In the genomic region with DNA sequence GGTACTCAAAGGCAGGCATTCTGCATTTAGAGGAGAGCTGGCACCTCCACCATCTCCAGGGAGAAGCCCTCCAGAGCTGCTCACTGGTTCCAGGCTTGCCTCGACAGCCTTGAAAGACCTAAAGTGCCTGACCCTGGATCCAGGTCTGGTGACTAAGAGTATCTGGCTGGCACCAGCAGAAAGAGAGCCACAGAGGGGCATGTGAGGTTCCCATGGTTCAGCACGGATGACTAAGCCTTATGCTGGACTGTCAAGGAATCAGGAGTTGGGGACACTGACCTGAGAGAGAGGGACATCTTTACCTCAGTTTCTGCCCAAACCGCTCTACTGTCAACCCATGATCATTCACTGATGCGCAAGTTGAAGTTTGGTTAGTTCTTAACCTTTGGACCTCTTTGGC, we compare ENCODE assay signal across 1 cellular context.
TF ChIP-seq lines count a peak whose summit lies in the region.

No MANE protein-coding gene starts in this region.

TF ChIP-seq in IMR-90, 13 proteins besides CTCF, POLR2A, EP300 and RAD21 (continued from another document):
- TF ChIP-seq MXI1 (IDR thresholded peaks at IDR 0.05; ENCODE audit: borderline replicate concordance, low read depth, low read length) = no peak
